ENCODE assay signal across 8 cellular contexts in genomic region chr2:241659150-241659739, GRCh38. TPM values are rescaled to one million over a fixed set of nuclear protein-coding genes. Genes with fewer than 3 reads are reported as not detected.
DNase-seq lines count a peak whose midpoint lies in the region; ATAC-seq and TF ChIP-seq lines count a peak whose summit lies in the region.

No MANE protein-coding gene starts in this region.

- intact Hi-C loops in heart right ventricle (cut with DNase I), result loop anchor here in 1 of 10 donors (10.0 kb wide), 1 partner anchor 804 kb away; no protein-coding TSS in a partner anchor

- no peaks in the 10 kb centered on the region for H3K4me1 Mint-ChIP-seq in activated naive CD4-positive, alpha-beta T cell treated with anti-CD3 and anti-CD28 coated beads, Interleukin-2, amount 10 ng/mL, durations not matched to agents 7 days and 5 days

- H3K9me3 Mint-ChIP-seq in activated naive CD4-positive, alpha-beta T cell treated with anti-CD3 and anti-CD28 coated beads, Interleukin-2, amount 10 ng/mL, durations not matched to agents 7 days and 5 days, result no peaks in the 10 kb centered on the region

- TF ChIP-seq CTCF in GM12875 (IDR thresholded peaks at IDR 0.05; ENCODE audit: borderline replicate concordance, insufficient read depth, low read depth, low read length) (peak; percentile 58; the same call in 1 of the 2 replicates), heart right ventricle (IDR thresholded peaks at IDR 0.05) (peak; percentile 46 to 73 (median 60))

- no peak overlapping the region for H3K9ac ChIP-seq in rectal smooth muscle tissue (ENCODE audit: low read length)

- H3K27ac Mint-ChIP-seq in activated naive CD4-positive, alpha-beta T cell treated with anti-CD3 and anti-CD28 coated beads, Interleukin-2, amount 10 ng/mL, durations not matched to agents 7 days and 5 days, result no peak overlapping the region

- no peaks in the 10 kb centered on the region for H3K9me3 ChIP-seq in heart right ventricle

- CTCF ChIA-PET in activated naive CD4-positive, alpha-beta T cell treated with anti-CD3 and anti-CD28 coated beads, Interleukin-2, amount 10 ng/mL, durations not matched to agents 7 days and 5 days (lab: Charles Lee), result interaction anchor here (0.6 to 1.7 kb wide), 8 partner anchors 9 to 317 kb away, joined by 3 to 5 read pairs (median 4); no protein-coding TSS in a partner anchor

- H3K27me3 Mint-ChIP-seq in activated naive CD4-positive, alpha-beta T cell treated with anti-CD3 and anti-CD28 coated beads, Interleukin-2, amount 10 ng/mL, durations not matched to agents 7 days and 5 days, result no peaks in the 10 kb centered on the region

- H3K4me3 ChIP-seq in GM12875 (ENCODE audit: low read depth, low read length), result no peak overlapping the region
- no peak overlapping the region for H3K4me3 ChIP-seq in heart right ventricle
- no peak overlapping the region for H3K4me3 ChIP-seq in rectal smooth muscle tissue (ENCODE audit: low read length)

- WGBS in heart right ventricle, 2 donors, result 46 to 53% methylated on average over 26 of the region's 26 CpGs

- peaks cover 27% of the 10 kb centered on the region for H3K36me3 Mint-ChIP-seq in activated naive CD4-positive, alpha-beta T cell treated with anti-CD3 and anti-CD28 coated beads, Interleukin-2, amount 10 ng/mL, durations not matched to agents 7 days and 5 days

- H3K4me1 ChIP-seq in heart right ventricle (peaks cover 0 to 7% (median 0%) of the 10 kb centered on the region in 9 donors), rectal smooth muscle tissue (ENCODE audit: control insufficient read depth, insufficient read depth, low read length) (peaks cover 2% of the 10 kb centered on the region)

- no peaks in the 10 kb centered on the region for H3K27me3 ChIP-seq in heart right ventricle
- no peaks in the 10 kb centered on the region for H3K27me3 ChIP-seq in rectal smooth muscle tissue (ENCODE audit: control insufficient read depth, insufficient read depth, low read length)

- peak in 7 of 8 donors; percentile 35 to 64 (median 52) for ATAC-seq in heart right ventricle
- no peak for ATAC-seq in GM21737 (IDR thresholded peaks at IDR 0.05; ENCODE audit: unreplicated experiment)
- no peak for ATAC-seq in GM21576 (IDR thresholded peaks at IDR 0.05; ENCODE audit: unreplicated experiment)

- DNase-seq in AG08395 (ENCODE audit: low spot score) (peak; percentile 77), NCI-H69 (lab: John Stamatoyannopoulos, UW) (peak; percentile 26), heart right ventricle (peak; percentile 36 to 53)
- peak; percentile 63 for DNase-seq in activated naive CD4-positive, alpha-beta T cell treated with anti-CD3 and anti-CD28 coated beads, Interleukin-2, amount 10 ng/mL, durations not matched to agents 7 days and 5 days

- H3K4me3 Mint-ChIP-seq in activated naive CD4-positive, alpha-beta T cell treated with anti-CD3 and anti-CD28 coated beads, Interleukin-2, amount 10 ng/mL, durations not matched to agents 7 days and 5 days, result no peak overlapping the region

- H3K36me3 ChIP-seq in heart right ventricle, result peaks cover 0 to 92% (median 32%) of the 10 kb centered on the region in 9 donors
- H3K36me3 ChIP-seq in rectal smooth muscle tissue (ENCODE audit: control insufficient read depth, insufficient read depth, low read length), result peaks cover 39% of the 10 kb centered on the region

- H3K27ac ChIP-seq in heart right ventricle, result no peak overlapping the region
- peak overlapping the region; percentile 40 for H3K27ac ChIP-seq in rectal smooth muscle tissue (ENCODE audit: low read depth, low read length)

RNA-seq across cellular contexts. Expression of gene ATG4B, which starts 21.8 kb away (rescaled TPM):
- total RNA-seq in heart right ventricle, result 10 to 100 TPM; 34.7 to 52.1 (median 41.2) TPM
- polyA plus RNA-seq in heart right ventricle, result 10 to 100 TPM; 51.1 to 55.7 TPM

RNA-seq across cellular contexts. Expression of gene THAP4, which starts 22.3 kb away (rescaled TPM):
- 100 to 1,000 TPM in 1 of 10 donors, 10 to 100 TPM in 9; 68.7 to 101 (median 75.4) TPM for total RNA-seq in heart right ventricle
- 10 to 100 TPM; 80.7 to 92.5 TPM for polyA plus RNA-seq in heart right ventricle

RNA-seq across cellular contexts. Expression of gene DTYMK, which starts 27.4 kb away (rescaled TPM):
- total RNA-seq in heart right ventricle, result 10 to 100 TPM in 3 of 10 donors, 1 to 10 TPM in 7; 6.4 to 12.4 (median 9.3) TPM
- 10 to 100 TPM in 1 of 2 donors, 1 to 10 TPM in 1; 9.2 to 18.5 TPM for polyA plus RNA-seq in heart right ventricle

RNA-seq across cellular contexts. Expression of gene ING5, which starts 42.6 kb away (rescaled TPM):
- 10 to 100 TPM; 10.4 to 24.6 (median 17.4) TPM for total RNA-seq in heart right ventricle
- polyA plus RNA-seq in heart right ventricle, result 10 to 100 TPM; 19.0 to 49.9 TPM

Comparison
In these comparisons a context has a peak if more than half of its experiments do, and no peak if none do; other contexts are left out.
1. DNase-seq: peak in every context shown above with its lines; median percentile 77 in AG08395; 63 in activated naive CD4-positive, alpha-beta T cell treated with anti-CD3 and anti-CD28 coated beads, Interleukin-2, amount 10 ng/mL, durations not matched to agents 7 days and 5 days; 44 in heart right ventricle; 26 in NCI-H69.
2. ATAC-seq: peak in heart right ventricle (7 of 8); none in GM21737 (single experiment) and GM21576 (single experiment).